In genomic region chr20:382291-383115, GRCh38 we compare ENCODE assay signal across 8 cellular contexts. TPM values are rescaled to one million over a fixed set of nuclear protein-coding genes. Genes with fewer than 3 reads are reported as not detected.
DNase-seq lines count a peak whose midpoint lies in the region; ATAC-seq and TF ChIP-seq lines count a peak whose summit lies in the region.

No MANE protein-coding gene starts in this region.

- H3K36me3 Mint-ChIP-seq in IgD-negative memory B cell, result no peaks in the 10 kb centered on the region
- no peaks in the 10 kb centered on the region for H3K36me3 Mint-ChIP-seq in natural killer cell treated with Interleukin-12 subunit alpha and Interleukin-12 subunit beta and Interleukin-15 and Interleukin-18, amount 100 ng/mL, for 72 hours

- peak overlapping the region; percentile 52 to 94 (median 88) for H3K4me3 Mint-ChIP-seq in IgD-negative memory B cell
- H3K4me3 Mint-ChIP-seq in natural killer cell treated with Interleukin-12 subunit alpha and Interleukin-12 subunit beta and Interleukin-15 and Interleukin-18, amount 100 ng/mL, for 72 hours, result peak overlapping the region; percentile 74

- peak; percentile 7 for ATAC-seq in GM18858 (IDR thresholded peaks at IDR 0.05; ENCODE audit: unreplicated experiment)
- ATAC-seq in natural killer cell treated with Interleukin-12 subunit alpha and Interleukin-12 subunit beta and Interleukin-15 and Interleukin-18, amount 100 ng/mL, for 72 hours, result peak; percentile 7 to 12

- peaks cover 5 to 16% (median 7%) of the 10 kb centered on the region in 3 donors for H3K4me1 Mint-ChIP-seq in IgD-negative memory B cell
- H3K4me1 Mint-ChIP-seq in natural killer cell treated with Interleukin-12 subunit alpha and Interleukin-12 subunit beta and Interleukin-15 and Interleukin-18, amount 100 ng/mL, for 72 hours (ENCODE audit: low read depth in 2 of 2), result peaks cover 9 to 17% of the 10 kb centered on the region in 2 donors

- no peak for TF ChIP-seq CTCF in choroid plexus epithelial cell (conservative IDR thresholded peaks at IDR 0.05; ENCODE audit: low read depth, low read length)

- CTCF ChIA-PET in HEK293T (lab: Yijun Ruan, JAX), result no interaction called here

- no peak for DNase-seq in choroid plexus epithelial cell (ENCODE audit: low read depth)
- DNase-seq in natural killer cell treated with Interleukin-12 subunit alpha and Interleukin-12 subunit beta and Interleukin-15 and Interleukin-18, amount 100 ng/mL, for 72 hours (ENCODE audit: low spot score), result no peak
- no peak for DNase-seq in HEK293T (ENCODE audit: extremely low spot score)
- no peak for DNase-seq in activated gamma-delta T cell treated with Interleukin-2 at 50 U/mL for 16 hours
- DNase-seq in NCI-H446 treated with DMSO at 0.1 percent for 48 hours (lab: John Stamatoyannopoulos, UW), result no peak
- DNase-seq in NOMO-1 (lab: John Stamatoyannopoulos, UW; ENCODE audit: unreplicated experiment in 2 of 2), result no peak

- POLR2A ChIA-PET in HEK293T (lab: Yijun Ruan, JAX), result interaction anchor here (0.9 to 2.8 kb wide), 3 partner anchors 14 to 58 kb away, joined by 3 to 14 read pairs (median 5); partner anchors contain the start of genes RBCK1 and SOX12

- H3K27me3 Mint-ChIP-seq in IgD-negative memory B cell, result no peaks in the 10 kb centered on the region
- no peaks in the 10 kb centered on the region for H3K27me3 Mint-ChIP-seq in natural killer cell treated with Interleukin-12 subunit alpha and Interleukin-12 subunit beta and Interleukin-15 and Interleukin-18, amount 100 ng/mL, for 72 hours

- peak overlapping the region; percentile 65 to 96 (median 90) for H3K27ac Mint-ChIP-seq in IgD-negative memory B cell
- H3K27ac Mint-ChIP-seq in natural killer cell treated with Interleukin-12 subunit alpha and Interleukin-12 subunit beta and Interleukin-15 and Interleukin-18, amount 100 ng/mL, for 72 hours, result peak overlapping the region in 1 of 2 donors; percentile 40

- no peaks in the 10 kb centered on the region for H3K9me3 Mint-ChIP-seq in IgD-negative memory B cell
- no peaks in the 10 kb centered on the region for H3K9me3 Mint-ChIP-seq in natural killer cell treated with Interleukin-12 subunit alpha and Interleukin-12 subunit beta and Interleukin-15 and Interleukin-18, amount 100 ng/mL, for 72 hours

- peak overlapping the region; percentile 71 for H3K4me3 ChIP-seq in choroid plexus epithelial cell (ENCODE audit: low read depth, low read length)

TF ChIP-seq in HEK293T, 16 proteins besides CTCF, POLR2A, EP300 and RAD21:
- TF ChIP-seq TARDBP (IDR thresholded peaks at IDR 0.05), result no peak
- no peak for TF ChIP-seq NFRKB (IDR thresholded peaks at IDR 0.05)
- TF ChIP-seq FOXA1 (IDR thresholded peaks at IDR 0.05), result no peak
- no peak for TF ChIP-seq ARNT (IDR thresholded peaks at IDR 0.05)
- no peak for TF ChIP-seq LEF1 (IDR thresholded peaks at IDR 0.05; ENCODE audit: borderline replicate concordance)
- TF ChIP-seq CTBP1 (IDR thresholded peaks at IDR 0.05; ENCODE audit: borderline replicate concordance), result no peak
- TF ChIP-seq FOXM1 (IDR thresholded peaks at IDR 0.05; ENCODE audit: borderline replicate concordance), result no peak
- TF ChIP-seq HDGF (IDR thresholded peaks at IDR 0.05; ENCODE audit: borderline replicate concordance), result no peak
- TF ChIP-seq L3MBTL2 (conservative IDR thresholded peaks at IDR 0.05), result no peak

RNA-seq across cellular contexts. Expression of gene TRIB3, which starts 1.9 kb away (rescaled TPM):
- polyA plus RNA-seq in IgD-negative memory B cell, result 20.1 TPM
- total RNA-seq in natural killer cell treated with Interleukin-12 subunit alpha and Interleukin-12 subunit beta and Interleukin-15 and Interleukin-18, amount 100 ng/mL, for 72 hours, result 10 to 100 TPM; 18.0 to 21.6 TPM

RNA-seq across cellular contexts. Expression of gene RBCK1, which starts 25.6 kb away (rescaled TPM):
- 107 TPM for polyA plus RNA-seq in IgD-negative memory B cell
- 100 to 1,000 TPM; 157 to 159 TPM for total RNA-seq in natural killer cell treated with Interleukin-12 subunit alpha and Interleukin-12 subunit beta and Interleukin-15 and Interleukin-18, amount 100 ng/mL, for 72 hours

RNA-seq across cellular contexts. Expression of gene NRSN2, which starts 35.6 kb away (rescaled TPM):
- polyA plus RNA-seq in IgD-negative memory B cell, result 6.2 TPM
- 1 to 10 TPM; 3.6 to 5.5 TPM for total RNA-seq in natural killer cell treated with Interleukin-12 subunit alpha and Interleukin-12 subunit beta and Interleukin-15 and Interleukin-18, amount 100 ng/mL, for 72 hours

RNA-seq across cellular contexts. Expression of gene SOX12, which starts 57.2 kb away (rescaled TPM):
- polyA plus RNA-seq in IgD-negative memory B cell, result 1.9 TPM
- total RNA-seq in natural killer cell treated with Interleukin-12 subunit alpha and Interleukin-12 subunit beta and Interleukin-15 and Interleukin-18, amount 100 ng/mL, for 72 hours, result 1 to 10 TPM in 1 of 2 donors, under 1 TPM in 1; 0.36 to 1.5 TPM
